Comparison of ENCODE assay signal across 12 cellular contexts in genomic region chr22:22746963-22747933, GRCh38.
DNase-seq lines count a peak whose midpoint lies in the region; ATAC-seq and TF ChIP-seq lines count a peak whose summit lies in the region.
"Had no signal": no experiment of that assay in that cellular context is flagged by ENCODE, and none has a peak within 500 bp of the region (broad histone marks: within the 10 kb centered on the region; RNA-seq: fewer than 3 reads in every experiment).

No MANE protein-coding gene starts in this region.

- H3K79me2 ChIP-seq in PC-3 (ENCODE audit: low read length): no peaks in the 10 kb centered on the region

- CTCF ChIA-PET in activated B cell treated with CpG ODN at 0.5 μM for 24 hours (lab: Charles Lee): interaction anchor here (0.6 to 5.3 kb wide), 12 partner anchors 20 to 391 kb away, joined by 3 to 56 read pairs (median 6); no protein-coding TSS in a partner anchor
- CTCF ChIA-PET in PC-3 (lab: Charles Lee): interaction anchor here (0.5 kb wide), 1 partner anchor 21 kb away, joined by 6 read pairs; no protein-coding TSS in a partner anchor

- H3K4me1 ChIP-seq in transverse colon (no peaks in the 10 kb centered on the region), PC-3 (ENCODE audit: insufficient read depth, low read length) (no peaks in the 10 kb centered on the region)
- H3K4me1 ChIP-seq: sigmoid colon had no signal

- H3K36me3 Mint-ChIP-seq in activated B cell treated with CpG ODN at 0.5 μM for 24 hours (ENCODE audit: low read depth): no peaks in the 10 kb centered on the region
- H3K36me3 Mint-ChIP-seq in activated T-helper 17 cell treated with anti-CD3 and anti-CD28 coated beads, Interleukin-2, amount 50 U/mL, for 72 hours (ENCODE audit: low read depth): no peaks in the 10 kb centered on the region
- H3K36me3 Mint-ChIP-seq: CD14-positive monocyte had no signal

- intact Hi-C loops in activated B cell treated with CpG ODN at 0.5 μM for 24 hours (cut with micrococcal nuclease) (loop anchor here (1.0 to 5.0 kb wide), 2 partner anchors 35 to 60 kb away; no protein-coding TSS in a partner anchor), transverse colon (cut with DNase I; ENCODE audit: low total_unique reads) (no loop called here), PC-3 (cut with micrococcal nuclease) (loop anchor here (5.0 to 10.0 kb wide), 2 partner anchors 35 to 282 kb away; no protein-coding TSS in a partner anchor)

- H3K4me3 Mint-ChIP-seq in activated B cell treated with CpG ODN at 0.5 μM for 24 hours: peak overlapping the region; percentile 28
- H3K4me3 Mint-ChIP-seq in activated T-helper 17 cell treated with anti-CD3 and anti-CD28 coated beads, Interleukin-2, amount 50 U/mL, for 72 hours: no peak overlapping the region
- H3K4me3 Mint-ChIP-seq: CD14-positive monocyte; stimulated activated naive CD8-positive, alpha-beta T cell treated with anti-CD3 and anti-CD28 coated beads, Interleukin-15, Interleukin-2, amounts not matched to agents 100 ng/mL and 50 ng/mL, for 24 hours had no signal

- H3K9me3 ChIP-seq in transverse colon (no peaks in the 10 kb centered on the region), PC-3 (ENCODE audit: low read length) (no peaks in the 10 kb centered on the region)
- H3K9me3 ChIP-seq: sigmoid colon had no signal

- H4K20me1 ChIP-seq in PC-3 (ENCODE audit: low read length): no peaks in the 10 kb centered on the region

- in situ Hi-C loops in transverse colon (cut with MboI; ENCODE audit: low pct_ligation_motif_present in 1 of 4, low pct_unique_long_range_greater_than_20kb in 1 of 4, low sequenced_read_pairs in 3 of 4): no loop called here

- no peak for TF ChIP-seq POLR2A in transverse colon (IDR thresholded peaks at IDR 0.05)

- H3K27me3 ChIP-seq in transverse colon (peaks cover 15% of the 10 kb centered on the region), PC-3 (ENCODE audit: low read length) (peaks cover 22% of the 10 kb centered on the region)

- no peak for TF ChIP-seq CTCF in activated B cell treated with CpG ODN at 0.5 μM for 24 hours (IDR thresholded peaks at IDR 0.05)
- no peak for TF ChIP-seq CTCF in transverse colon (IDR thresholded peaks at IDR 0.05)
- no peak for TF ChIP-seq CTCF in PC-3 (conservative IDR thresholded peaks at IDR 0.05; ENCODE audit: low read depth, low read length)

- H3K4me3 ChIP-seq in transverse colon: no peak overlapping the region
- no peak overlapping the region for H3K4me3 ChIP-seq in PC-3 (ENCODE audit: low read length)
- H3K4me3 ChIP-seq: sigmoid colon had no signal

- no peak for TF ChIP-seq EP300 in transverse colon (IDR thresholded peaks at IDR 0.05; ENCODE audit: low read depth)

- no peaks in the 10 kb centered on the region for H3K27me3 Mint-ChIP-seq in activated B cell treated with CpG ODN at 0.5 μM for 24 hours
- peaks cover 17% of the 10 kb centered on the region for H3K27me3 Mint-ChIP-seq in activated T-helper 17 cell treated with anti-CD3 and anti-CD28 coated beads, Interleukin-2, amount 50 U/mL, for 72 hours
- H3K27me3 Mint-ChIP-seq: stimulated activated naive CD8-positive, alpha-beta T cell treated with anti-CD3 and anti-CD28 coated beads, Interleukin-15, Interleukin-2, amounts not matched to agents 100 ng/mL and 50 ng/mL, for 24 hours had no signal

- no peak overlapping the region for H3K4me2 ChIP-seq in PC-3 (ENCODE audit: low read length)

- ATAC-seq in GM18517 (IDR thresholded peaks at IDR 0.05; ENCODE audit: unreplicated experiment) (peak; percentile 59), HG02642 (IDR thresholded peaks at IDR 0.05; ENCODE audit: poor library complexity, unreplicated experiment) (peak; percentile 49), activated B cell treated with CpG ODN at 0.5 μM for 24 hours (ENCODE audit: low read depth) (peak; percentile 85), PC-3 (no peak)
- no peak for ATAC-seq in activated T-helper 17 cell treated with anti-CD3 and anti-CD28 coated beads, Interleukin-2, amount 50 U/mL, for 72 hours (replicated peaks)

- no peak overlapping the region for H2AFZ ChIP-seq in PC-3 (ENCODE audit: low read length)

- H3K36me3 ChIP-seq in transverse colon (no peaks in the 10 kb centered on the region), PC-3 (ENCODE audit: low read depth, low read length) (no peaks in the 10 kb centered on the region)
- H3K36me3 ChIP-seq: sigmoid colon had no signal

- DNase-seq in activated B cell treated with CpG ODN at 0.5 μM for 24 hours: peak; percentile 27
- DNase-seq in transverse colon: peak; percentile 16
- no peak for DNase-seq in PC-3
- DNase-seq in HPDE6-E6E7 (ENCODE audit: extremely low spot score): no peak
- DNase-seq: activated naive CD4-positive, alpha-beta T cell treated with anti-CD3 and anti-CD28 coated beads, Interleukin-2, amount 50 U/mL, for 16 hours; NCI-H2227 treated with DMSO at 0.1 percent for 48 hours; sigmoid colon had no signal

- no peaks in the 10 kb centered on the region for H3K9me2 ChIP-seq in PC-3 (replicated peaks; ENCODE audit: low read length)

- 70 to 80% methylated on average over 1 to 8 of the region's 8 CpGs for WGBS in transverse colon (ENCODE audit: low coverage in 1 of 2), 2 donors

- BruUV-seq in PC-3 (replicated peaks; lab: Mats Ljungman, UMichigan): no TSS peak

- H3K9me3 Mint-ChIP-seq in activated B cell treated with CpG ODN at 0.5 μM for 24 hours: no peaks in the 10 kb centered on the region
- H3K9me3 Mint-ChIP-seq in activated T-helper 17 cell treated with anti-CD3 and anti-CD28 coated beads, Interleukin-2, amount 50 U/mL, for 72 hours: no peaks in the 10 kb centered on the region
- H3K9me3 Mint-ChIP-seq: CD14-positive monocyte; stimulated activated naive CD8-positive, alpha-beta T cell treated with anti-CD3 and anti-CD28 coated beads, Interleukin-15, Interleukin-2, amounts not matched to agents 100 ng/mL and 50 ng/mL, for 24 hours had no signal

- H3K27ac Mint-ChIP-seq in activated B cell treated with CpG ODN at 0.5 μM for 24 hours: peak overlapping the region; percentile 69
- H3K27ac Mint-ChIP-seq in activated T-helper 17 cell treated with anti-CD3 and anti-CD28 coated beads, Interleukin-2, amount 50 U/mL, for 72 hours: no peak overlapping the region
- H3K27ac Mint-ChIP-seq: stimulated activated naive CD8-positive, alpha-beta T cell treated with anti-CD3 and anti-CD28 coated beads, Interleukin-15, Interleukin-2, amounts not matched to agents 100 ng/mL and 50 ng/mL, for 24 hours had no signal

- peaks cover 47% of the 10 kb centered on the region for H3K4me1 Mint-ChIP-seq in activated B cell treated with CpG ODN at 0.5 μM for 24 hours
- no peaks in the 10 kb centered on the region for H3K4me1 Mint-ChIP-seq in activated T-helper 17 cell treated with anti-CD3 and anti-CD28 coated beads, Interleukin-2, amount 50 U/mL, for 72 hours

- POLR2A ChIA-PET in activated B cell treated with CpG ODN at 0.5 μM for 24 hours (lab: Charles Lee) (interaction anchor here (0.6 to 1.4 kb wide), 5 partner anchors 11 to 763 kb away, joined by 3 to 4 read pairs (median 3); no protein-coding TSS in a partner anchor), PC-3 (lab: Charles Lee; ENCODE audit: unreplicated experiment) (no interaction called here)

- H3F3A ChIP-seq in PC-3 (ENCODE audit: low read length, unreplicated experiment): no peaks in the 10 kb centered on the region

- H3K27ac ChIP-seq in transverse colon: no peak overlapping the region
- H3K27ac ChIP-seq in PC-3 (ENCODE audit: low read length): no peak overlapping the region
- H3K27ac ChIP-seq: sigmoid colon had no signal

- H3K9ac ChIP-seq in PC-3 (ENCODE audit: low read length): no peak overlapping the region

Comparison
In these comparisons a context has a peak if more than half of its experiments do, and no peak if none do; other contexts are left out.
1. ATAC-seq: peak in GM18517 (single experiment), HG02642 (single experiment) and activated B cell treated with CpG ODN at 0.5 μM for 24 hours (single experiment); none in PC-3 (single experiment) and activated T-helper 17 cell treated with anti-CD3 and anti-CD28 coated beads, Interleukin-2, amount 50 U/mL, for 72 hours (single experiment).
2. DNase-seq: peak in activated B cell treated with CpG ODN at 0.5 μM for 24 hours (single experiment) and transverse colon (single experiment); none in PC-3 (single experiment) and HPDE6-E6E7 (single experiment).